Comparison of ENCODE assay signal across 10 cellular contexts in the genomic region with DNA sequence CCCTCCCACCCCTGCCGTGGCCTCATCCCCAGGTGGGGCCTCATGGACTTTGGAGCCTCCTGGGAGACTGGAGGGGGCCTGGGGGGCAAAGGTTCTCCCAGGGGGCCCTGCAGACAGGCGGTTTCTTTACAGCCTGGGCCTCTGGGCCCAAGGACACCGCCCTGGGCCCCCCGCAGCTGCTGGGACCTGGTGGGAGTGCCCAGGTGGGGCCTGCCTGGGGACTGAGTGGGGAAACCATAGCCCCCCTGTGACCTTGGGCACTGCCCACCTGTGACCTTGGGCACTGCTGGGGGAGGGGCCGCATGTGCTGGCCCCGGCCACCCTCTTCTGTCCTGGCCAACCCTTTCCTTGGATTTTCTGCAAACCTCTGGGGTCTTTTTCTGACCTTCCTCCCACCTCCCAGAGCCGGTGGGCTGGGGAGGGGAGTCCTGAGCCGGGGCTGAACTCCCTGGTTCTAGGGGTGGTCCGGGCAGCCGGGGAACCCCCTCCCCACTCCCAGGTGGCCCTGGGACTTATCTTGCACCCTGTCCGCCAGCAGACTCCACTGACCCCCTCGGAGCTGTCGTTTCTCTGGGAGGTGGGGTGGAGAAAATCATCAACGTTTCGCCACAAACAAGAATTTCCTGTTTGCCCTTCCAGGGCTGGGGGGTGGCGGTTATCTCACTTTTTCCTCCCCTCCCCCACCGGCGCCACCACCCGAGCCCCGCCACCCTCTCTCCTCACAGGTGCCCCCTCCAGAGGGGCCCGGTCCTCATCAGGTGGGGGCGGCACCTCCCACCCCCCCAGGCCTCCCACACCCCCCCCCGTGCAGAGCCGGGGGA. TPM values are rescaled to one million over a fixed set of nuclear protein-coding genes. Genes with fewer than 3 reads are reported as not detected.
A peak's percentile ranks its signal among the peaks of the same experiment; 100 is the strongest.
DNase-seq lines count a peak whose midpoint lies in the region; ATAC-seq and TF ChIP-seq lines count a peak whose summit lies in the region.
"Had no signal": no experiment of that assay in that cellular context is flagged by ENCODE, and none has a peak within 500 bp of the region (broad histone marks: within the 10 kb centered on the region; RNA-seq: fewer than 3 reads in every experiment).

No MANE protein-coding gene starts in this region.

- no peaks in the 10 kb centered on the region for H3K9me3 Mint-ChIP-seq in dendritic cell treated with granulocyte-macrophage colony-stimulating factor and Interleukin-4, amounts not matched to agents 40 ng/mL and 50 ng/mL, for 4 days
- H3K9me3 Mint-ChIP-seq in nephron: no peaks in the 10 kb centered on the region

- H3F3A ChIP-seq in DOHH2 (ENCODE audit: control insufficient read depth, insufficient read depth): no peaks in the 10 kb centered on the region

- TF ChIP-seq CTCF in DOHH2 (IDR thresholded peaks at IDR 0.05; ENCODE audit: low read depth, low read length, poor library complexity, severe bottlenecking) (no peak), nephron (IDR thresholded peaks at IDR 0.05; ENCODE audit: unreplicated experiment in 3 of 3) (no peak), esophagus muscularis mucosa (IDR thresholded peaks at IDR 0.05) (no peak)

- no peaks in the 10 kb centered on the region for H3K79me2 ChIP-seq in DOHH2 (ENCODE audit: control insufficient read depth, low read length)

- no peaks in the 10 kb centered on the region; the same call in none of the 2 replicates for H4K20me1 ChIP-seq in DOHH2 (ENCODE audit: control insufficient read depth, insufficient read depth, low read depth, low read length)

- H3K36me3 Mint-ChIP-seq in dendritic cell treated with granulocyte-macrophage colony-stimulating factor and Interleukin-4, amounts not matched to agents 40 ng/mL and 50 ng/mL, for 4 days (ENCODE audit: low read depth): peaks cover 65% of the 10 kb centered on the region
- no peaks in the 10 kb centered on the region for H3K36me3 Mint-ChIP-seq in nephron (ENCODE audit: low read depth)

- H3K27me3 Mint-ChIP-seq in dendritic cell treated with granulocyte-macrophage colony-stimulating factor and Interleukin-4, amounts not matched to agents 40 ng/mL and 50 ng/mL, for 4 days: no peaks in the 10 kb centered on the region
- H3K27me3 Mint-ChIP-seq in nephron (ENCODE audit: low read depth): no peaks in the 10 kb centered on the region

- H3K36me3 ChIP-seq in DOHH2 (ENCODE audit: control insufficient read depth, low read length) (no peaks in the 10 kb centered on the region), esophagus muscularis mucosa (peaks cover 0 to 4% (median 3%) of the 10 kb centered on the region in 4 donors)

- no peak overlapping the region for H3K27ac ChIP-seq in DOHH2 (ENCODE audit: low read depth, low read length)
- no peak overlapping the region for H3K27ac ChIP-seq in esophagus muscularis mucosa (replicated peaks in 1 of 4)

- H3K4me3 Mint-ChIP-seq in dendritic cell treated with granulocyte-macrophage colony-stimulating factor and Interleukin-4, amounts not matched to agents 40 ng/mL and 50 ng/mL, for 4 days: peak overlapping the region; percentile 76
- peak overlapping the region in 2 of 3 experiments; percentile 43 to 62 for H3K4me3 Mint-ChIP-seq in nephron

- H3K27ac Mint-ChIP-seq in dendritic cell treated with granulocyte-macrophage colony-stimulating factor and Interleukin-4, amounts not matched to agents 40 ng/mL and 50 ng/mL, for 4 days: peak overlapping the region; percentile 98
- H3K27ac Mint-ChIP-seq in nephron: peak overlapping the region; percentile 95 to 99 (median 99)

- H3K4me3 ChIP-seq in DOHH2 (ENCODE audit: low read length) (peak overlapping the region; percentile 20), esophagus muscularis mucosa (no peak overlapping the region)

- 33% methylated on average over 13 of the region's 24 CpGs for WGBS in esophagus muscularis mucosa

- intact Hi-C loops in dendritic cell treated with granulocyte-macrophage colony-stimulating factor and Interleukin-4, amounts not matched to agents 40 ng/mL and 50 ng/mL, for 4 days (cut with micrococcal nuclease): no loop called here
- intact Hi-C loops in esophagus muscularis mucosa (cut with DNase I): no loop called here

- H3K9me3 ChIP-seq in DOHH2 (ENCODE audit: control insufficient read depth, insufficient read depth, low read length) (no peaks in the 10 kb centered on the region), esophagus muscularis mucosa (no peaks in the 10 kb centered on the region)

- peaks cover 86% of the 10 kb centered on the region for H3K4me1 Mint-ChIP-seq in dendritic cell treated with granulocyte-macrophage colony-stimulating factor and Interleukin-4, amounts not matched to agents 40 ng/mL and 50 ng/mL, for 4 days (ENCODE audit: low read depth)
- H3K4me1 Mint-ChIP-seq in nephron: peaks cover 27% of the 10 kb centered on the region

- no peaks in the 10 kb centered on the region for H3K9me2 ChIP-seq in DOHH2 (replicated peaks; ENCODE audit: control insufficient read depth, low read length)

- H3K4me2 ChIP-seq in DOHH2 (ENCODE audit: low read length): peak overlapping the region; percentile 59

- TF ChIP-seq EP300 in esophagus muscularis mucosa (IDR thresholded peaks at IDR 0.05): no peak

- DNase-seq in HuH-7.5 (ENCODE audit: low spot score) (peak; percentile 98), esophagus muscularis mucosa (ENCODE audit: extremely low spot score) (no peak), RPMI8226 (no peak)
- DNase-seq in stimulated activated CD4-positive, alpha-beta T cell treated with anti-CD3 and anti-CD28 coated beads, Interleukin-2, amount 100 ng/mL, for 48 hours: no peak
- DNase-seq: OCI-M1 had no signal

- no peak for TF ChIP-seq POLR2A in esophagus muscularis mucosa (IDR thresholded peaks at IDR 0.05; ENCODE audit: low read depth)

- H3K27me3 ChIP-seq in DOHH2 (ENCODE audit: control insufficient read depth, low read length) (peaks cover 64% of the 10 kb centered on the region), esophagus muscularis mucosa (no peaks in the 10 kb centered on the region)

- no peak for ATAC-seq in HG03460 (IDR thresholded peaks at IDR 0.05; ENCODE audit: unreplicated experiment)
- ATAC-seq: left lobe of liver had no signal

- H3K4me1 ChIP-seq in DOHH2 (ENCODE audit: control insufficient read depth, low read length) (peaks cover 45% of the 10 kb centered on the region), esophagus muscularis mucosa (peaks cover 6 to 21% (median 16%) of the 10 kb centered on the region in 4 donors)

RNA-seq across cellular contexts. Expression of gene ARID3A, which starts 27.1 kb away (rescaled TPM):
- total RNA-seq in esophagus muscularis mucosa: 1 to 10 TPM; 2.9 to 8.4 (median 5.0) TPM

RNA-seq across cellular contexts. Expression of gene WDR18, which starts 31.3 kb away (rescaled TPM):
- total RNA-seq in esophagus muscularis mucosa: 10 to 100 TPM in 3 of 4 donors, 1 to 10 TPM in 1; 9.9 to 30.3 (median 28.4) TPM

RNA-seq across cellular contexts. Expression of gene KISS1R, which starts 35.8 kb away (rescaled TPM):
- total RNA-seq in esophagus muscularis mucosa: not detected
- total RNA-seq: left lobe of liver had no signal

RNA-seq across cellular contexts. Expression of gene R3HDM4, which starts 39.9 kb away (rescaled TPM):
- 10 to 100 TPM; 32.0 to 52.5 (median 40.0) TPM for total RNA-seq in esophagus muscularis mucosa

RNA-seq across cellular contexts. Expression of gene GRIN3B, which starts 47.3 kb away (rescaled TPM):
- under 1 TPM in 2 of 4 donors, not detected in 2; 0.13 to 0.17 TPM for total RNA-seq in esophagus muscularis mucosa
- total RNA-seq: left lobe of liver had no signal
